Comparison of ENCODE assay signal across 8 cellular contexts in genomic region chr5:34915856-34916192, GRCh38. TPM values are rescaled to one million over a fixed set of nuclear protein-coding genes. Genes with fewer than 3 reads are reported as not detected.
DNase-seq lines count a peak whose midpoint lies in the region; ATAC-seq, FAIRE-seq and TF ChIP-seq lines count a peak whose summit lies in the region.

No MANE protein-coding gene starts in this region.

- H2AFZ ChIP-seq in GM23338 (no peak overlapping the region; the same call in 1 of the 2 replicates), PC-3 (ENCODE audit: low read length) (peak overlapping the region; percentile 84)

- CTCF ChIA-PET in PC-3 (lab: Charles Lee), result interaction anchor here (0.7 kb wide), 1 partner anchor 683 kb away, joined by 3 read pairs; no protein-coding TSS in a partner anchor

- H3K36me3 ChIP-seq in GM23338 (ENCODE audit: insufficient read depth), result peaks cover 48% of the 10 kb centered on the region
- H3K36me3 ChIP-seq in PC-3 (ENCODE audit: low read depth, low read length), result peaks cover 34% of the 10 kb centered on the region
- H3K36me3 ChIP-seq in subcutaneous abdominal adipose tissue (ENCODE audit: control insufficient read depth in 5 of 5, insufficient read depth in 5 of 5, low read length in 5 of 5), result peaks cover 16 to 20% (median 19%) of the 10 kb centered on the region in 5 donors

- H3K4me3 ChIP-seq in GM23338, result peak overlapping the region; percentile 93
- H3K4me3 ChIP-seq in PC-3 (ENCODE audit: low read length), result peak overlapping the region; percentile 88
- peak overlapping the region; percentile 94 for H3K4me3 ChIP-seq in right cardiac atrium (ENCODE audit: low read length)
- peak overlapping the region; percentile 91 to 100 (median 94) for H3K4me3 ChIP-seq in subcutaneous abdominal adipose tissue (ENCODE audit: low read depth in 1 of 5, low read length in 5 of 5)

- no peak for TF ChIP-seq POLR2A in GM18505 (IDR thresholded peaks at IDR 0.05; ENCODE audit: borderline replicate concordance, extremely low read depth, insufficient read depth, insufficient read length)

- intact Hi-C loops in PC-3 (cut with micrococcal nuclease), result loop anchor here (10.0 kb wide), 1 partner anchor 911 kb away; the partner anchor contains the start of gene AMACR
- intact Hi-C loops in right cardiac atrium (cut with DNase I), result no loop called here

- TSS peak; percentile 77 for BruUV-seq in PC-3 (replicated peaks; lab: Mats Ljungman, UMichigan)

- H3K4me2 ChIP-seq in GM23338 (peak overlapping the region; percentile 94), PC-3 (ENCODE audit: low read length) (peak overlapping the region; percentile 89)

- H3K36me3 Mint-ChIP-seq in GM23338 (ENCODE audit: low read depth), result peaks cover 57% of the 10 kb centered on the region

- 0% methylated on average over 20 of the region's 20 CpGs for WGBS in right cardiac atrium

- peak; percentile 16 for ATAC-seq in GM18505 (IDR thresholded peaks at IDR 0.05; ENCODE audit: unreplicated experiment)
- peak; percentile 2; the same call in 1 of the 3 replicates for ATAC-seq in GM23338
- ATAC-seq in PC-3, result no peak
- no peak for ATAC-seq in right cardiac atrium

- H3K9me3 Mint-ChIP-seq in GM23338, result no peaks in the 10 kb centered on the region

- H3K27ac ChIP-seq in GM23338 (ENCODE audit: low read depth), result peak overlapping the region; percentile 90
- peak overlapping the region; percentile 73 for H3K27ac ChIP-seq in PC-3 (ENCODE audit: low read length)
- peak overlapping the region; percentile 68 for H3K27ac ChIP-seq in right cardiac atrium (ENCODE audit: low read length)
- peak overlapping the region; percentile 88 for H3K27ac ChIP-seq in subcutaneous abdominal adipose tissue (ENCODE audit: low read depth, low read length)

- H4K20me1 ChIP-seq in GM23338 (replicated peaks; ENCODE audit: insufficient read depth) (peaks cover 26% of the 10 kb centered on the region), PC-3 (ENCODE audit: low read length) (peaks cover 18% of the 10 kb centered on the region)

- H3K79me2 ChIP-seq in GM23338 (replicated peaks; ENCODE audit: insufficient read depth) (peaks cover 92% of the 10 kb centered on the region), PC-3 (ENCODE audit: low read length) (peaks cover 95% of the 10 kb centered on the region)

- H3K9ac ChIP-seq in PC-3 (ENCODE audit: low read length) (peak overlapping the region; percentile 98), subcutaneous abdominal adipose tissue (ENCODE audit: low read length in 5 of 5) (peak overlapping the region; percentile 81 to 99 (median 99))

- peaks cover 21% of the 10 kb centered on the region for H3K4me1 ChIP-seq in GM23338 (ENCODE audit: insufficient read depth)
- H3K4me1 ChIP-seq in PC-3 (ENCODE audit: insufficient read depth, low read length), result peaks cover 35% of the 10 kb centered on the region
- H3K4me1 ChIP-seq in right cardiac atrium (ENCODE audit: control insufficient read depth, insufficient read depth, low read length), result peaks cover 4% of the 10 kb centered on the region
- peaks cover 3 to 34% (median 28%) of the 10 kb centered on the region in 5 donors for H3K4me1 ChIP-seq in subcutaneous abdominal adipose tissue (ENCODE audit: control insufficient read depth in 5 of 5, insufficient read depth in 5 of 5, low read length in 5 of 5)

- H3K9me3 ChIP-seq in PC-3 (ENCODE audit: low read length), result no peaks in the 10 kb centered on the region
- H3K9me3 ChIP-seq in right cardiac atrium (ENCODE audit: control insufficient read depth, low read length), result no peaks in the 10 kb centered on the region
- H3K9me3 ChIP-seq in subcutaneous abdominal adipose tissue (ENCODE audit: control insufficient read depth in 5 of 5, low read length in 5 of 5), result no peaks in the 10 kb centered on the region

- H3K27me3 Mint-ChIP-seq in GM23338 (ENCODE audit: insufficient read depth, low read depth, poor library complexity), result peaks cover 2% of the 10 kb centered on the region

- DNase-seq in GM23338 (ENCODE audit: low spot score) (peak; percentile 19), PC-3 (no peak), right cardiac atrium (no peak), NAMALWA (ENCODE audit: low spot score) (no peak), KG1 (lab: John Stamatoyannopoulos, UW) (no peak), RCC 7860 (ENCODE audit: low spot score) (no peak)

- no peak for FAIRE-seq in RCC 7860 (lab: Jason Lieb, UNC)

- H3K4me3 Mint-ChIP-seq in GM23338, result no peak overlapping the region

- no peak overlapping the region for H3K27ac Mint-ChIP-seq in GM23338

- H3K4me1 Mint-ChIP-seq in GM23338, result peaks cover 22% of the 10 kb centered on the region

- H3F3A ChIP-seq in GM23338 (replicated peaks; ENCODE audit: low read depth), result peaks cover 10% of the 10 kb centered on the region; the same call in 1 of the 2 replicates
- H3F3A ChIP-seq in PC-3 (ENCODE audit: low read length, unreplicated experiment), result no peaks in the 10 kb centered on the region

- TF ChIP-seq CTCF in GM23338 (conservative IDR thresholded peaks at IDR 0.05; ENCODE audit: low read depth in 2 of 2) (no peak), PC-3 (conservative IDR thresholded peaks at IDR 0.05; ENCODE audit: low read depth, low read length) (no peak)

- POLR2A ChIA-PET in PC-3 (lab: Charles Lee; ENCODE audit: unreplicated experiment), result interaction anchor here (0.6 to 1.0 kb wide), 2 partner anchors 77 to 1242 kb away, joined by 3 to 4 read pairs; partner anchors contain the start of gene TTC23L

- no peaks in the 10 kb centered on the region for H3K27me3 ChIP-seq in GM23338 (ENCODE audit: insufficient read depth)
- no peaks in the 10 kb centered on the region for H3K27me3 ChIP-seq in PC-3 (ENCODE audit: low read length)
- H3K27me3 ChIP-seq in right cardiac atrium (ENCODE audit: control insufficient read depth, insufficient read depth), result no peaks in the 10 kb centered on the region
- no peaks in the 10 kb centered on the region for H3K27me3 ChIP-seq in subcutaneous abdominal adipose tissue (ENCODE audit: control insufficient read depth in 5 of 5, insufficient read depth in 4 of 5, low read length in 5 of 5)

- H3K9me2 ChIP-seq in GM23338 (ENCODE audit: insufficient read depth), result no peaks in the 10 kb centered on the region
- H3K9me2 ChIP-seq in PC-3 (replicated peaks; ENCODE audit: low read length), result no peaks in the 10 kb centered on the region

TF ChIP-seq in GM23338, 12 proteins besides CTCF, POLR2A, EP300 and RAD21 (continues in another document):
- TF ChIP-seq ETS1 (IDR thresholded peaks at IDR 0.05) (no peak), CREB1 (CRISPR knock-in tag; IDR thresholded peaks at IDR 0.05; ENCODE audit: low read depth) (no peak), JUNB (IDR thresholded peaks at IDR 0.05; ENCODE audit: unreplicated experiment) (no peak), REST (IDR thresholded peaks at IDR 0.05; ENCODE audit: unreplicated experiment) (peak; percentile 1), POLR2AphosphoS5 (IDR thresholded peaks at IDR 0.05; ENCODE audit: low read depth) (no peak), EZH2 (IDR thresholded peaks at IDR 0.05; ENCODE audit: low read depth, unreplicated experiment) (no peak)

RNA-seq across cellular contexts. Expression of gene BRIX1, which starts 0.3 kb away (rescaled TPM):
- total RNA-seq in GM23338 (2014; rRNA removed; shearing (Covaris generic)), result 69.2 and 72.6 TPM in 2 replicates
- 137 and 171 TPM in 2 replicates for polyA plus RNA-seq in GM23338 (2016; fragmentation: Nextera tagmentation; extraction: Ambion mirVana)
- 49.0 and 63.2 TPM in 2 replicates for total RNA-seq in PC-3 (2014; rRNA removed)
- 10 to 100 TPM; 12.4 to 20.8 (median 14.1) TPM for total RNA-seq in right cardiac atrium
- polyA plus RNA-seq in right cardiac atrium, result 13.5 TPM

RNA-seq across cellular contexts. Expression of gene RAD1, which starts 0.5 kb away (rescaled TPM):
- total RNA-seq in GM23338 (2014; rRNA removed; shearing (Covaris generic)), result 39.3 and 43.4 TPM in 2 replicates
- polyA plus RNA-seq in GM23338 (2016; fragmentation: Nextera tagmentation; extraction: Ambion mirVana) (40.9 and 41.6 TPM in 2 replicates), right cardiac atrium (26.9 TPM)
- total RNA-seq in PC-3 (2014; rRNA removed) (22.5 and 62.5 TPM in 2 replicates), right cardiac atrium (10 to 100 TPM; 24.1 to 29.1 (median 24.8) TPM)

RNA-seq across cellular contexts. Expression of gene DNAJC21, which starts 13.5 kb away (rescaled TPM):
- total RNA-seq in GM23338 (2014; rRNA removed; shearing (Covaris generic)), result 35.7 and 40.8 TPM in 2 replicates
- polyA plus RNA-seq in GM23338 (2016; fragmentation: Nextera tagmentation; extraction: Ambion mirVana), result 37.4 and 37.6 TPM in 2 replicates
- total RNA-seq in PC-3 (2014; rRNA removed), result 21.7 and 21.8 TPM in 2 replicates
- 10 to 100 TPM; 57.2 to 63.7 (median 62.1) TPM for total RNA-seq in right cardiac atrium
- polyA plus RNA-seq in right cardiac atrium, result 46.2 TPM

Comparison
In these comparisons a context has a peak if more than half of its experiments do, and no peak if none do; other contexts are left out.
1. ATAC-seq: peak in GM18505 (single experiment) and GM23338 (single experiment); none in PC-3 (single experiment) and right cardiac atrium (0 of 2).
2. Peak in every context shown above with its lines, with median percentiles within 50 percentile points of each other: H3K27ac ChIP-seq and H3K4me3 ChIP-seq.